ENCODE assay signal across 8 cellular contexts in genomic region chr16:2969545-2970521, GRCh38.
DNase-seq lines count a peak whose midpoint lies in the region; TF ChIP-seq lines count a peak whose summit lies in the region.

No MANE protein-coding gene starts in this region.

- peak overlapping the region; percentile 96 for H3K27ac ChIP-seq in angular gyrus (ENCODE audit: low read depth, low read length)

- DNase-seq in COR-L47 (lab: John Stamatoyannopoulos, UW) (peak; percentile 69), GM20000 (ENCODE audit: low spot score) (peak; percentile 92), T-helper 1 cell (peak; percentile 43 to 86 (median 58)), hepatic stellate cell (ENCODE audit: low spot score) (peak; percentile 64), retina (peak; percentile 75), dedifferentiated amniotic fluid mesenchymal stem cell (ENCODE audit: extremely low spot score) (no peak)

- TF ChIP-seq CTCF in GM20000 (IDR thresholded peaks at IDR 0.05; ENCODE audit: extremely low read depth, missing control alignments): peak; percentile 44
- TF ChIP-seq CTCF in LNCAP (IDR thresholded peaks at IDR 0.05): peak; percentile 48
